Comparison of ENCODE assay signal across 18 cellular contexts in the genomic region with DNA sequence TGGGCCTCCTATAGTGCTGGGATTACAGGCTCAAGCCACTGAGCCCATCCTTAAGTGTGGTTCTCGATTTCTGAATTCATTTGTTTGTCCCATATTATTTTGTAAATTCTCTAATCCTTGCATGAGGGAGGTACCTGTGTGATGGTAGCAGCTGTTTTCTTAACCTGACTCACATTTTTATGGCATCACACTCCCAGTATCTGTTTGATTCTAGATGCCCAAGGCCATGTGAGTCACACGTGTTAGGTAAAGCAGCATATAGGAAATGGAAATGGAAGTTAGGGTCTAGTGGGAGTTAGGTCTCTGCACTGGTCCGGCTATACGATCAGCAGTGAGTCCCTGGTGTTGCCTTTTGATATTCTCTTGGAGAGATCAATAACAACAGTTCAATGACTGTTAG.
"Had no signal": no experiment of that assay in that cellular context is flagged by ENCODE, and none has a peak within 500 bp of the region (broad histone marks: within the 10 kb centered on the region; RNA-seq: fewer than 3 reads in every experiment).

No MANE protein-coding gene starts in this region.

- FAIRE-seq: endothelial cell of umbilical vein had no signal

- H3K9me3 ChIP-seq: adrenal gland, body of pancreas, neutrophil, tibial artery, vagina had no signal

- H3K27me3 ChIP-seq: adrenal gland, body of pancreas, neutrophil, tibial artery, vagina had no signal

- H3K4me3 ChIP-seq: adrenal gland, body of pancreas, coronary artery, lung, tibial artery, vagina had no signal

- H3K27ac ChIP-seq: adrenal gland, body of pancreas, coronary artery, neutrophil, tibial artery, vagina had no signal

- ATAC-seq: body of pancreas; naive thymus-derived CD8-positive, alpha-beta T cell had no signal

- H3K4me1 ChIP-seq: adrenal gland, body of pancreas, tibial artery, vagina had no signal

- DNase-seq: activated CD4-positive, alpha-beta T cell treated with anti-CD3 and anti-CD28 coated beads, Interleukin-2, amount 10 ng/mL, durations not matched to agents 7 days and 5 days; activated CD4-positive, CD25-positive, alpha-beta regulatory T cell; adrenal gland; body of pancreas; effector CD4-positive, alpha-beta T cell; head of caudate nucleus; immature natural killer cell; naive thymus-derived CD8-positive, alpha-beta T cell; retina; stimulated activated CD4-positive, alpha-beta T cell treated with anti-CD3 and anti-CD28 coated beads, Interleukin-15, amount 100 ng/mL, for 24 hours; stimulated activated CD4-positive, alpha-beta T cell treated with anti-CD3 and anti-CD28 coated beads, Interleukin-4, amount 100 ng/mL, for 24 hours; stimulated activated naive CD4-positive, alpha-beta T cell; tibial artery had no signal
